Comparison of ENCODE assay signal across 18 cellular contexts in genomic region chr5:96641368-96641767, GRCh38.
"Had no signal": no experiment of that assay in that cellular context is flagged by ENCODE, and none has a peak within 500 bp of the region (broad histone marks: within the 10 kb centered on the region; RNA-seq: fewer than 3 reads in every experiment).

No MANE protein-coding gene starts in this region.

- H3K27me3 ChIP-seq: dorsolateral prefrontal cortex, gastrocnemius medialis, heart right ventricle, pancreas, stomach, uterus had no signal

- H3K4me1 ChIP-seq: gastrocnemius medialis, heart right ventricle, pancreas, uterus had no signal

- H3K9me3 Mint-ChIP-seq: activated CD4-positive, alpha-beta memory T cell treated with anti-CD3 and anti-CD28 coated beads for 36 hours; activated naive CD8-positive, alpha-beta T cell treated with anti-CD3 and anti-CD28 coated beads for 36 hours; T-helper 1 cell treated with Interleukin-12 subunit alpha and Interleukin-12 subunit beta and Interleukin-4 antibody, amounts not matched to agents 30 μg/mL and 1 μg/mL, for 36 hours had no signal

- H3K4me3 Mint-ChIP-seq: activated CD4-positive, alpha-beta memory T cell treated with anti-CD3 and anti-CD28 coated beads for 36 hours; activated naive CD8-positive, alpha-beta T cell treated with anti-CD3 and anti-CD28 coated beads for 36 hours; T-helper 1 cell treated with Interleukin-12 subunit alpha and Interleukin-12 subunit beta and Interleukin-4 antibody, amounts not matched to agents 30 μg/mL and 1 μg/mL, for 36 hours had no signal

- H3K36me3 Mint-ChIP-seq: activated CD4-positive, alpha-beta memory T cell treated with anti-CD3 and anti-CD28 coated beads for 36 hours; activated naive CD8-positive, alpha-beta T cell treated with anti-CD3 and anti-CD28 coated beads for 36 hours had no signal

- H3K9me3 ChIP-seq: gastrocnemius medialis, heart right ventricle, pancreas, stomach, uterus had no signal

- H3K27ac Mint-ChIP-seq: activated CD4-positive, alpha-beta memory T cell treated with anti-CD3 and anti-CD28 coated beads for 36 hours; activated naive CD8-positive, alpha-beta T cell treated with anti-CD3 and anti-CD28 coated beads for 36 hours; T-helper 1 cell treated with Interleukin-12 subunit alpha and Interleukin-12 subunit beta and Interleukin-4 antibody, amounts not matched to agents 30 μg/mL and 1 μg/mL, for 36 hours had no signal

- H3K36me3 ChIP-seq: gastrocnemius medialis, heart right ventricle, pancreas, stomach, uterus had no signal

- DNase-seq: activated CD4-positive, alpha-beta memory T cell treated with anti-CD3 and anti-CD28 coated beads for 36 hours; activated CD4-positive, CD25-positive, alpha-beta regulatory T cell treated with anti-CD3 and anti-CD28 coated beads, Interleukin-2, amount 50 U/mL, for 72 hours; activated gamma-delta T cell; activated naive CD8-positive, alpha-beta T cell treated with anti-CD3 and anti-CD28 coated beads for 36 hours; activated T-cell treated with anti-CD3 and anti-CD28 coated beads, Interleukin-2, amount 50 U/mL, for 48 hours; anterior cingulate cortex; dorsolateral prefrontal cortex; gastrocnemius medialis; heart right ventricle; kidney; pancreas; retina; stimulated activated CD4-positive, alpha-beta T cell treated with anti-CD3 and anti-CD28 coated beads, Interleukin-4, amount 100 ng/mL, for 1 hour; stimulated activated CD8-positive, alpha-beta memory T cell treated with anti-CD3 and anti-CD28 coated beads, Interleukin-4, amount 100 ng/mL, for 48 hours; stomach; uterus had no signal

- ATAC-seq: esophagus mucosa, gastrocnemius medialis, heart right ventricle, pancreas had no signal

- H3K4me3 ChIP-seq: dorsolateral prefrontal cortex, gastrocnemius medialis, heart right ventricle, pancreas, stomach, uterus had no signal

- H3K27ac ChIP-seq: dorsolateral prefrontal cortex, gastrocnemius medialis, heart right ventricle, pancreas, stomach, uterus had no signal

- H3K4me1 Mint-ChIP-seq: activated naive CD8-positive, alpha-beta T cell treated with anti-CD3 and anti-CD28 coated beads for 36 hours had no signal
